16 cellular contexts compared by ENCODE assay signal in the genomic region with DNA sequence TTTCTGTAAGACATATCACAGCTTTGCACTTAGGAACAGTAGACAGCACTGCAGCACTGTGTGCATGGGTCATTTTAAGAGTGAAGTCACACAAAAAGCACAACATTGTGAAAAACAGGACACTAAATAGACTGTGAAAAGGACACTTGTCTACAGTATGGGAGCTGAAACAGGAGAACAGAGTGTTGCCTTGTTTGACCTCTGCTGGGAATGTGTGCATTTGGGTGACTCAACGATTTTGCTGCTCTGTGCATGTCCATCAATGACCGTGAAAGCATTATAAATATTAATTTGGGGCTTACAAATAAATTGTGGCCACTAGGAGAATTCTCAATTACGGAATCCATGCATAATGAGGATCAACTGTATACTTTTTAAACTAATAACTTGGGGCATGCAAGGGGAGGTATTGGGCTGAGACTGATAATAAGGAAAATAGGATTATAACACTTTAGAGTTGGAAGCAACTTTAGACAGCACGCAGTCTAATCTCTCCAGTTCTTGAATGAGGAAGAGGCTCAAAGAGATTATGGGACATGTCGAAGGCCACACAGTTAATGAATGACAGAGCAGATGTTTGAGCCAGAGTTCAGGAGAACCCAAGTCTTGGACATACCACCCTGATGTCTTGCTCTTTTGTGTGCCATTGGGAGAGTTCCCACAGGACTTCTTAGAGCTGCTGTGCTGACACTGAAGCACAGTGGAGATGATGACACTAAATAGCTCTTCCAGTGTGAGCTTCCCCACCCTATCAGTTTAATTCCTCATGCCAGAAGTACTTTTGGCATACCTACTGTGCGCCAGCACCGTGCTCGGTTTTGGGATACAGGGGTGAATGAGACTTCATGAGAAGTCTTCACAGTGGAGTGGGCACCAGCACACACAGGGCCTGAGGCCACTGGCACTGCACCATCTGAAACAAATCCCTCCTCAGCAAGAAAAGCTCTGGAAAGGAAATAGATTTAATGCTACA.
A peak's percentile ranks its signal among the peaks of the same experiment; 100 is the strongest.
DNase-seq lines count a peak whose midpoint lies in the region; ATAC-seq and TF ChIP-seq lines count a peak whose summit lies in the region.
"Had no signal": no experiment of that assay in that cellular context is flagged by ENCODE, and none has a peak within 500 bp of the region (broad histone marks: within the 10 kb centered on the region; RNA-seq: fewer than 3 reads in every experiment).

No MANE protein-coding gene starts in this region.

- CTCF ChIA-PET in activated naive CD4-positive, alpha-beta T cell treated with anti-CD3 and anti-CD28 coated beads for 36 hours (lab: Charles Lee) = no interaction called here

- no peaks in the 10 kb centered on the region; the same call in 1 of the 2 replicates for H3F3A ChIP-seq in GM23338 (replicated peaks; ENCODE audit: low read depth)

- H3K4me3 ChIP-seq in GM23338 (no peak overlapping the region), hepatocyte (no peak overlapping the region), skeletal muscle satellite cell (ENCODE audit: low read length) (no peak overlapping the region)
- H3K4me3 ChIP-seq: BLaER1 treated with 17β-estradiol and CSF1 and Interleukin-3, amounts not matched to agents 10 nM and 100 nM had no signal

- H3K27me3 ChIP-seq in GM23338 (ENCODE audit: insufficient read depth) (no peaks in the 10 kb centered on the region), hepatocyte (no peaks in the 10 kb centered on the region), skeletal muscle satellite cell (ENCODE audit: control insufficient read depth, insufficient read depth, low read length) (no peaks in the 10 kb centered on the region)
- H3K27me3 ChIP-seq: BLaER1 treated with 17β-estradiol and CSF1 and Interleukin-3, amounts not matched to agents 10 nM and 100 nM had no signal

- H3K36me3 ChIP-seq in GM23338 (ENCODE audit: insufficient read depth) (no peaks in the 10 kb centered on the region), hepatocyte (replicated peaks; ENCODE audit: insufficient read depth, low read depth) (no peaks in the 10 kb centered on the region), skeletal muscle satellite cell (ENCODE audit: insufficient read depth, low read length) (no peaks in the 10 kb centered on the region)
- H3K36me3 ChIP-seq: BLaER1 treated with 17β-estradiol and CSF1 and Interleukin-3, amounts not matched to agents 10 nM and 100 nM had no signal

- H2AFZ ChIP-seq in GM23338 (no peak overlapping the region), hepatocyte (no peak overlapping the region)

- intact Hi-C loops in activated naive CD4-positive, alpha-beta T cell treated with anti-CD3 and anti-CD28 coated beads for 36 hours (cut with micrococcal nuclease) = no loop called here

- H3K36me3 Mint-ChIP-seq in GM23338 (ENCODE audit: low read depth) = peaks cover 4% of the 10 kb centered on the region
- no peaks in the 10 kb centered on the region for H3K36me3 Mint-ChIP-seq in activated naive CD4-positive, alpha-beta T cell treated with anti-CD3 and anti-CD28 coated beads for 36 hours (ENCODE audit: low read depth)

- no peak for DNase-seq in GM23338 (ENCODE audit: low spot score)
- peak; percentile 90 for DNase-seq in NCI-H82 treated with DMSO at 0.1 percent for 48 hours (lab: John Stamatoyannopoulos, UW; ENCODE audit: unreplicated experiment)
- no peak for DNase-seq in hepatocyte (ENCODE audit: low spot score)
- no peak for DNase-seq in activated naive CD4-positive, alpha-beta T cell treated with anti-CD3 and anti-CD28 coated beads for 36 hours
- no peak for DNase-seq in HK-2 (ENCODE audit: unreplicated experiment)
- no peak for DNase-seq in 8988T
- DNase-seq: DMS153, HCEC 1CT, KG1, NCI-H1105, NCI-H1694 treated with DMSO at 0.1 percent for 48 hours, NCI-H446, NCI-H774, SHP77 had no signal

- H3K9me2 ChIP-seq in GM23338 (ENCODE audit: insufficient read depth) (no peaks in the 10 kb centered on the region), hepatocyte (replicated peaks; ENCODE audit: insufficient read depth) (no peaks in the 10 kb centered on the region)

- WGBS in hepatocyte (ENCODE audit: low lambda C conversion rate, missing lambda C conversion rate) = 70% methylated on average over 8 of the region's 8 CpGs

- no peak for ATAC-seq in GM23338

- H3K4me1 ChIP-seq in GM23338 (ENCODE audit: insufficient read depth) (peaks cover 3% of the 10 kb centered on the region; the same call in 1 of the 2 replicates), hepatocyte (ENCODE audit: insufficient read depth) (peaks cover 22% of the 10 kb centered on the region), skeletal muscle satellite cell (ENCODE audit: control insufficient read depth, insufficient read depth, low read length) (peaks cover 21% of the 10 kb centered on the region)
- H3K4me1 ChIP-seq: BLaER1 treated with 17β-estradiol and CSF1 and Interleukin-3, amounts not matched to agents 10 nM and 100 nM had no signal

- no peak overlapping the region for H3K4me3 Mint-ChIP-seq in GM23338
- no peak overlapping the region for H3K4me3 Mint-ChIP-seq in activated naive CD4-positive, alpha-beta T cell treated with anti-CD3 and anti-CD28 coated beads for 36 hours

- H3K4me1 Mint-ChIP-seq in GM23338 = peaks cover 14% of the 10 kb centered on the region
- no peaks in the 10 kb centered on the region for H3K4me1 Mint-ChIP-seq in activated naive CD4-positive, alpha-beta T cell treated with anti-CD3 and anti-CD28 coated beads for 36 hours (ENCODE audit: low read depth)

- H3K79me2 ChIP-seq in GM23338 (replicated peaks; ENCODE audit: insufficient read depth) = peaks cover 97% of the 10 kb centered on the region
- H3K79me2 ChIP-seq in hepatocyte = peaks cover 33% of the 10 kb centered on the region

- H3K4me2 ChIP-seq in GM23338 (no peak overlapping the region), hepatocyte (peak overlapping the region; percentile 21), skeletal muscle satellite cell (ENCODE audit: low read length) (peak overlapping the region; percentile 0)
- H3K4me2 ChIP-seq: BLaER1 treated with 17β-estradiol and CSF1 and Interleukin-3, amounts not matched to agents 10 nM and 100 nM had no signal

- no peaks in the 10 kb centered on the region for H3K27me3 Mint-ChIP-seq in GM23338 (ENCODE audit: insufficient read depth, low read depth, poor library complexity)
- H3K27me3 Mint-ChIP-seq in activated naive CD4-positive, alpha-beta T cell treated with anti-CD3 and anti-CD28 coated beads for 36 hours (ENCODE audit: low read depth) = peaks cover 2% of the 10 kb centered on the region

- H3K9me3 Mint-ChIP-seq in GM23338 = peaks cover 4% of the 10 kb centered on the region; the same call in 2 of the 3 replicates
- no peaks in the 10 kb centered on the region for H3K9me3 Mint-ChIP-seq in activated naive CD4-positive, alpha-beta T cell treated with anti-CD3 and anti-CD28 coated beads for 36 hours

- H3K9ac ChIP-seq in skeletal muscle satellite cell (ENCODE audit: low read depth, low read length) = no peak overlapping the region
- H3K9ac ChIP-seq: BLaER1 treated with 17β-estradiol and CSF1 and Interleukin-3, amounts not matched to agents 10 nM and 100 nM had no signal

- TF ChIP-seq CTCF in GM23338 (conservative IDR thresholded peaks at IDR 0.05; ENCODE audit: low read depth in 2 of 2) (no peak), hepatocyte (IDR thresholded peaks at IDR 0.05; ENCODE audit: poor library complexity) (no peak)

- H3K27ac ChIP-seq in GM23338 (ENCODE audit: low read depth) (no peak overlapping the region), hepatocyte (peak overlapping the region; percentile 6)
- H3K27ac ChIP-seq: BLaER1 treated with 17β-estradiol and CSF1 and Interleukin-3, amounts not matched to agents 10 nM and 100 nM had no signal

- H3K9me3 ChIP-seq in hepatocyte (ENCODE audit: low read depth) (no peaks in the 10 kb centered on the region), skeletal muscle satellite cell (replicated peaks; ENCODE audit: low read length) (no peaks in the 10 kb centered on the region)
- H3K9me3 ChIP-seq: BLaER1 treated with 17β-estradiol and CSF1 and Interleukin-3, amounts not matched to agents 10 nM and 100 nM had no signal

- H4K20me1 ChIP-seq in GM23338 (replicated peaks; ENCODE audit: insufficient read depth) = peaks cover 14% of the 10 kb centered on the region
- H4K20me1 ChIP-seq in hepatocyte (ENCODE audit: insufficient read depth, poor library complexity, severe bottlenecking) = no peaks in the 10 kb centered on the region
- H4K20me1 ChIP-seq: BLaER1 treated with 17β-estradiol and CSF1 and Interleukin-3, amounts not matched to agents 10 nM and 100 nM had no signal

- peak overlapping the region; percentile 3; the same call in 1 of the 2 replicates for H3K27ac Mint-ChIP-seq in GM23338
- no peak overlapping the region for H3K27ac Mint-ChIP-seq in activated naive CD4-positive, alpha-beta T cell treated with anti-CD3 and anti-CD28 coated beads for 36 hours

TF ChIP-seq in GM23338, 12 proteins besides CTCF, POLR2A, EP300 and RAD21 (continues in another document):
- TF ChIP-seq, protein P1, sequence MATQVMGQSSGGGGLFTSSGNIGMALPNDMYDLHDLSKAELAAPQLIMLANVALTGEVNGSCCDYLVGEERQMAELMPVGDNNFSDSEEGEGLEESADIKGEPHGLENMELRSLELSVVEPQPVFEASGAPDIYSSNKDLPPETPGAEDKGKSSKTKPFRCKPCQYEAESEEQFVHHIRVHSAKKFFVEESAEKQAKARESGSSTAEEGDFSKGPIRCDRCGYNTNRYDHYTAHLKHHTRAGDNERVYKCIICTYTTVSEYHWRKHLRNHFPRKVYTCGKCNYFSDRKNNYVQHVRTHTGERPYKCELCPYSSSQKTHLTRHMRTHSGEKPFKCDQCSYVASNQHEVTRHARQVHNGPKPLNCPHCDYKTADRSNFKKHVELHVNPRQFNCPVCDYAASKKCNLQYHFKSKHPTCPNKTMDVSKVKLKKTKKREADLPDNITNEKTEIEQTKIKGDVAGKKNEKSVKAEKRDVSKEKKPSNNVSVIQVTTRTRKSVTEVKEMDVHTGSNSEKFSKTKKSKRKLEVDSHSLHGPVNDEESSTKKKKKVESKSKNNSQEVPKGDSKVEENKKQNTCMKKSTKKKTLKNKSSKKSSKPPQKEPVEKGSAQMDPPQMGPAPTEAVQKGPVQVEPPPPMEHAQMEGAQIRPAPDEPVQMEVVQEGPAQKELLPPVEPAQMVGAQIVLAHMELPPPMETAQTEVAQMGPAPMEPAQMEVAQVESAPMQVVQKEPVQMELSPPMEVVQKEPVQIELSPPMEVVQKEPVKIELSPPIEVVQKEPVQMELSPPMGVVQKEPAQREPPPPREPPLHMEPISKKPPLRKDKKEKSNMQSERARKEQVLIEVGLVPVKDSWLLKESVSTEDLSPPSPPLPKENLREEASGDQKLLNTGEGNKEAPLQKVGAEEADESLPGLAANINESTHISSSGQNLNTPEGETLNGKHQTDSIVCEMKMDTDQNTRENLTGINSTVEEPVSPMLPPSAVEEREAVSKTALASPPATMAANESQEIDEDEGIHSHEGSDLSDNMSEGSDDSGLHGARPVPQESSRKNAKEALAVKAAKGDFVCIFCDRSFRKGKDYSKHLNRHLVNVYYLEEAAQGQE (IDR thresholded peaks at IDR 0.05; ENCODE audit: unreplicated experiment) = no peak
